In genomic region chr1:237701534-237701933, GRCh38 we compare ENCODE assay signal across 22 cellular contexts.
"Had no signal": no experiment of that assay in that cellular context is flagged by ENCODE, and none has a peak within 500 bp of the region (broad histone marks: within the 10 kb centered on the region; RNA-seq: fewer than 3 reads in every experiment).

No MANE protein-coding gene starts in this region.

- H3K27me3 Mint-ChIP-seq: activated CD4-positive, alpha-beta T cell treated with anti-CD3 and anti-CD28 coated beads, Interleukin-2, amount 10 ng/mL, durations not matched to agents 7 days and 5 days; activated naive CD8-positive, alpha-beta T cell treated with anti-CD3 and anti-CD28 coated beads, Interleukin-2, amount 10 ng/mL, durations not matched to agents 7 days and 5 days; activated T-cell treated with anti-CD3 and anti-CD28 coated beads, Interleukin-2, amount 50 U/mL, for 24 hours had no signal

- H3K4me1 Mint-ChIP-seq: activated CD4-positive, alpha-beta T cell treated with anti-CD3 and anti-CD28 coated beads, Interleukin-2, amount 10 ng/mL, durations not matched to agents 7 days and 5 days; activated naive CD8-positive, alpha-beta T cell treated with anti-CD3 and anti-CD28 coated beads, Interleukin-2, amount 10 ng/mL, durations not matched to agents 7 days and 5 days; natural killer cell; stimulated activated effector memory CD8-positive, alpha-beta T cell treated with anti-CD3 and anti-CD28 coated beads, Interleukin-12 subunit alpha, Interleukin-12 subunit beta, amount 100 ng/mL, for 72 hours had no signal

- H3K27ac Mint-ChIP-seq: activated CD4-positive, alpha-beta T cell treated with anti-CD3 and anti-CD28 coated beads, Interleukin-2, amount 10 ng/mL, durations not matched to agents 7 days and 5 days; activated CD8-positive, alpha-beta T cell treated with anti-CD3 and anti-CD28 coated beads, Interleukin-2, amount 10 ng/mL, durations not matched to agents 7 days and 5 days; activated naive CD8-positive, alpha-beta T cell treated with anti-CD3 and anti-CD28 coated beads, Interleukin-2, amount 10 ng/mL, durations not matched to agents 7 days and 5 days; activated T-cell treated with anti-CD3 and anti-CD28 coated beads, Interleukin-2, amount 50 U/mL, for 24 hours; activated T-helper 2 cell treated with anti-CD3 and anti-CD28 coated beads, Interferon-gamma antibody, Interleukin-2, Interleukin-4, amounts not matched to agents 10 μg/mL and 5 μg/mL and 100 μg/mL, durations not matched to agents 14 hours and 24 hours and 36 hours; natural killer cell; stimulated activated effector memory CD8-positive, alpha-beta T cell treated with anti-CD3 and anti-CD28 coated beads, Interleukin-12 subunit alpha, Interleukin-12 subunit beta, amount 100 ng/mL, for 72 hours had no signal

- H3K4me3 Mint-ChIP-seq: activated CD4-positive, alpha-beta T cell treated with anti-CD3 and anti-CD28 coated beads, Interleukin-2, amount 10 ng/mL, durations not matched to agents 7 days and 5 days; activated CD8-positive, alpha-beta T cell treated with anti-CD3 and anti-CD28 coated beads, Interleukin-2, amount 10 ng/mL, durations not matched to agents 7 days and 5 days; activated naive CD8-positive, alpha-beta T cell treated with anti-CD3 and anti-CD28 coated beads, Interleukin-2, amount 10 ng/mL, durations not matched to agents 7 days and 5 days; activated T-cell treated with anti-CD3 and anti-CD28 coated beads, Interleukin-2, amount 50 U/mL, for 24 hours; natural killer cell; stimulated activated effector memory CD8-positive, alpha-beta T cell treated with anti-CD3 and anti-CD28 coated beads, Interleukin-12 subunit alpha, Interleukin-12 subunit beta, amount 100 ng/mL, for 72 hours had no signal

- H3K4me3 ChIP-seq: cardiac muscle cell, esophagus muscularis mucosa, gastroesophageal sphincter, lower lobe of right lung, ovary, sigmoid colon, stomach, vagina had no signal

- H3K27ac ChIP-seq: cardiac muscle cell, esophagus muscularis mucosa, gastroesophageal sphincter, lower lobe of right lung, ovary, sigmoid colon, stomach, vagina had no signal

- DNase-seq: activated CD4-positive, alpha-beta T cell treated with anti-CD3 and anti-CD28 coated beads, Interleukin-2, amount 10 ng/mL, durations not matched to agents 7 days and 5 days; activated CD8-positive, alpha-beta T cell treated with anti-CD3 and anti-CD28 coated beads, Interleukin-2, amount 10 ng/mL, durations not matched to agents 7 days and 5 days; activated naive CD4-positive, alpha-beta T cell treated with Interleukin-2 at 50 U/mL for 16 hours; activated naive CD8-positive, alpha-beta T cell treated with anti-CD3 and anti-CD28 coated beads, Interleukin-2, amount 10 ng/mL, durations not matched to agents 7 days and 5 days; activated T-cell treated with anti-CD3 and anti-CD28 coated beads, Interleukin-2, amount 50 U/mL, for 24 hours; amygdala; dermis blood vessel endothelial cell; effector memory CD4-positive, alpha-beta T cell; lower lobe of right lung; natural killer cell; ovary; sigmoid colon; stimulated activated CD4-positive, alpha-beta T cell treated with anti-CD3 and anti-CD28 coated beads, Interleukin-4, amount 100 ng/mL, for 24 hours; stomach; trophoblast cell had no signal

- H3K36me3 ChIP-seq: gastroesophageal sphincter, lower lobe of right lung, ovary, sigmoid colon, stomach, vagina had no signal

- H3K9me3 Mint-ChIP-seq: activated CD4-positive, alpha-beta T cell treated with anti-CD3 and anti-CD28 coated beads, Interleukin-2, amount 10 ng/mL, durations not matched to agents 7 days and 5 days; activated T-cell treated with anti-CD3 and anti-CD28 coated beads, Interleukin-2, amount 50 U/mL, for 24 hours; activated T-helper 2 cell treated with anti-CD3 and anti-CD28 coated beads, Interferon-gamma antibody, Interleukin-2, Interleukin-4, amounts not matched to agents 10 μg/mL and 5 μg/mL and 100 μg/mL, durations not matched to agents 14 hours and 24 hours and 36 hours; stimulated activated effector memory CD8-positive, alpha-beta T cell treated with anti-CD3 and anti-CD28 coated beads, Interleukin-12 subunit alpha, Interleukin-12 subunit beta, amount 100 ng/mL, for 72 hours had no signal

- ATAC-seq: activated CD4-positive, CD25-positive, alpha-beta regulatory T cell treated with anti-CD3 and anti-CD28 coated beads, Interleukin-2, amount 50 U/mL, for 24 hours; activated CD8-positive, alpha-beta T cell treated with anti-CD3 and anti-CD28 coated beads, Interleukin-2, amount 10 ng/mL, durations not matched to agents 7 days and 5 days; gastroesophageal sphincter; lower lobe of right lung; natural killer cell; stimulated activated effector memory CD8-positive, alpha-beta T cell treated with anti-CD3 and anti-CD28 coated beads, Interleukin-12 subunit alpha, Interleukin-12 subunit beta, amount 100 ng/mL, for 72 hours had no signal

- H3K36me3 Mint-ChIP-seq: activated naive CD8-positive, alpha-beta T cell treated with anti-CD3 and anti-CD28 coated beads, Interleukin-2, amount 10 ng/mL, durations not matched to agents 7 days and 5 days; natural killer cell; stimulated activated effector memory CD8-positive, alpha-beta T cell treated with anti-CD3 and anti-CD28 coated beads, Interleukin-12 subunit alpha, Interleukin-12 subunit beta, amount 100 ng/mL, for 72 hours had no signal

- H3K4me1 ChIP-seq: gastroesophageal sphincter, lower lobe of right lung, stomach, vagina had no signal

- H3K27me3 ChIP-seq: cardiac muscle cell, esophagus muscularis mucosa, gastroesophageal sphincter, ovary, sigmoid colon, stomach, vagina had no signal

- H3K9me3 ChIP-seq: esophagus muscularis mucosa, gastroesophageal sphincter, lower lobe of right lung, ovary, sigmoid colon, stomach, vagina had no signal
